Comparison of ENCODE assay signal across 14 cellular contexts in genomic region chr14:61588419-61588901, GRCh38.
DNase-seq lines count a peak whose midpoint lies in the region; ATAC-seq and TF ChIP-seq lines count a peak whose summit lies in the region.
"Had no signal": no experiment of that assay in that cellular context is flagged by ENCODE, and none has a peak within 500 bp of the region (broad histone marks: within the 10 kb centered on the region; RNA-seq: fewer than 3 reads in every experiment).

No MANE protein-coding gene starts in this region.

- H3K27ac Mint-ChIP-seq in GM23338, result no peak overlapping the region
- H3K27ac Mint-ChIP-seq: activated T-cell treated with anti-CD3 and anti-CD28 coated beads, Interleukin-2, amount 50 U/mL, for 72 hours had no signal

- ATAC-seq in GM23338 (no peak), esophagus mucosa (peak; percentile 32), HG02981 (IDR thresholded peaks at IDR 0.05; ENCODE audit: unreplicated experiment) (no peak)
- ATAC-seq: activated T-cell treated with anti-CD3 and anti-CD28 coated beads, Interleukin-2, amount 50 U/mL, for 72 hours had no signal

- no peaks in the 10 kb centered on the region for H3K36me3 ChIP-seq in GM23338 (ENCODE audit: insufficient read depth)

- TF ChIP-seq CTCF in GM23338 (conservative IDR thresholded peaks at IDR 0.05; ENCODE audit: low read depth in 2 of 2), result no peak

- DNase-seq in GM23338 (ENCODE audit: low spot score) (no peak), NCI-H2171 (lab: John Stamatoyannopoulos, UW) (peak; percentile 27), renal cortical epithelial cell (ENCODE audit: low read depth) (peak; percentile 87), glomerular visceral epithelial cell (ENCODE audit: extremely low spot score) (no peak), NCI-H82 (lab: John Stamatoyannopoulos, UW) (no peak)
- DNase-seq in activated CD4-positive, alpha-beta T cell treated with anti-CD3 and anti-CD28 coated beads for 1 hour, result no peak
- DNase-seq: activated CD4-positive, CD25-positive, alpha-beta regulatory T cell treated with anti-CD3 and anti-CD28 coated beads, Interleukin-2, amount 50 U/mL, for 72 hours; activated T-cell treated with anti-CD3 and anti-CD28 coated beads, Interleukin-2, amount 50 U/mL, for 72 hours; KBM-7; NCI-H2081 treated with DMSO at 0.1 percent for 48 hours; retina had no signal

- peak overlapping the region; percentile 25; the same call in 1 of the 2 replicates for H2AFZ ChIP-seq in GM23338

- H3K4me1 Mint-ChIP-seq in GM23338, result peaks cover 18% of the 10 kb centered on the region

- no peaks in the 10 kb centered on the region for H4K20me1 ChIP-seq in GM23338 (replicated peaks; ENCODE audit: insufficient read depth)

- H3K36me3 Mint-ChIP-seq in GM23338 (ENCODE audit: low read depth), result no peaks in the 10 kb centered on the region

- H3F3A ChIP-seq in GM23338 (replicated peaks; ENCODE audit: low read depth), result no peaks in the 10 kb centered on the region

- no peak overlapping the region for H3K4me3 ChIP-seq in GM23338

- H3K4me1 ChIP-seq in GM23338 (ENCODE audit: insufficient read depth), result no peaks in the 10 kb centered on the region

- H3K9me2 ChIP-seq in GM23338 (ENCODE audit: insufficient read depth), result no peaks in the 10 kb centered on the region

- H3K27ac ChIP-seq in GM23338 (ENCODE audit: low read depth), result no peak overlapping the region
- H3K27ac ChIP-seq: C4-2B had no signal

- no peaks in the 10 kb centered on the region for H3K27me3 ChIP-seq in GM23338 (ENCODE audit: insufficient read depth)

- no peaks in the 10 kb centered on the region for H3K79me2 ChIP-seq in GM23338 (replicated peaks; ENCODE audit: insufficient read depth)

- H3K27me3 Mint-ChIP-seq in GM23338 (ENCODE audit: insufficient read depth, low read depth, poor library complexity), result no peaks in the 10 kb centered on the region

- no peak overlapping the region for H3K4me3 Mint-ChIP-seq in GM23338
- H3K4me3 Mint-ChIP-seq: activated T-cell treated with anti-CD3 and anti-CD28 coated beads, Interleukin-2, amount 50 U/mL, for 72 hours had no signal

- H3K4me2 ChIP-seq in GM23338, result no peak overlapping the region

- H3K9me3 Mint-ChIP-seq in GM23338, result no peaks in the 10 kb centered on the region; the same call in 2 of the 3 replicates

TF ChIP-seq in GM23338, 12 proteins besides CTCF, POLR2A, EP300 and RAD21:
- TF ChIP-seq ZNF462 (CRISPR knock-in tag; IDR thresholded peaks at IDR 0.05) (no peak), REST (IDR thresholded peaks at IDR 0.05; ENCODE audit: unreplicated experiment) (no peak), CREB1 (CRISPR knock-in tag; IDR thresholded peaks at IDR 0.05; ENCODE audit: low read depth) (no peak), ZNF114 (CRISPR knock-in tag; IDR thresholded peaks at IDR 0.05) (no peak), ETS1 (IDR thresholded peaks at IDR 0.05) (no peak), ZNF331 (CRISPR knock-in tag; IDR thresholded peaks at IDR 0.05; ENCODE audit: low read depth) (no peak), EZH2 (IDR thresholded peaks at IDR 0.05; ENCODE audit: low read depth, unreplicated experiment) (no peak), NANOG (IDR thresholded peaks at IDR 0.05; ENCODE audit: borderline replicate concordance) (no peak), EZH2phosphoT487 (IDR thresholded peaks at IDR 0.05; ENCODE audit: unreplicated experiment) (no peak), POLR2AphosphoS5 (IDR thresholded peaks at IDR 0.05; ENCODE audit: low read depth) (no peak), STAT1 (IDR thresholded peaks at IDR 0.05; ENCODE audit: unreplicated experiment) (no peak), JUNB (IDR thresholded peaks at IDR 0.05; ENCODE audit: unreplicated experiment) (no peak)

Comparison
In these comparisons a context has a peak if more than half of its experiments do, and no peak if none do; other contexts are left out.
1. DNase-seq: peak in NCI-H2171 (single experiment) and renal cortical epithelial cell (single experiment); none in GM23338 (single experiment), glomerular visceral epithelial cell (single experiment), activated CD4-positive, alpha-beta T cell treated with anti-CD3 and anti-CD28 coated beads for 1 hour (single experiment) and NCI-H82 (single experiment).